ENCODE assay signal across 20 cellular contexts in the genomic region with DNA sequence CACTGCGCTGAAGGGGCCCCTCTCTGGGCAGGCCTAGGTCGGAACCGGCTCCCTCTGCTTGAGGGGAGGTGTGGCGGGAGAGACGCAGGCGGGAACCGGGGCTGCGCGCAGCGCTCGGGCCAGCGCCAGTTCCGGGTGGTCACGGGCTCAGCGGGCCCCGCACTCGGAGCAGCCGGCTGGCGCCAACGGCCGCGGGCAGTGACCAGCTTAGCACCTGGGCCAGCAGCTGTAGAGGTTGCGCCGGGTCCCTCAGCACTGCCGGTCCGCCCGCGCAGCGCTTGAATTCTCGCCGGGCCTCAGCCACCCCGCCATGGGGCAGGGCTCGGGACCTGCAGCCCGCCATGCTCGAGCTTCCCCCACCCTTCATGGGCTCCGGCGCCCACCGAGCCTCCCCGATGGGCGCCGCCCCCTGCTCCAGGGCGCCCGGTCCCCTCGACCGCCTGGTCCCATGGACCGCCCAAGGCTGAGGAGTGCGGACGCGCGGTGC.
"Had no signal": no experiment of that assay in that cellular context is flagged by ENCODE, and none has a peak within 500 bp of the region (broad histone marks: within the 10 kb centered on the region; RNA-seq: fewer than 3 reads in every experiment).

No MANE protein-coding gene starts in this region.

- H3K4me1 Mint-ChIP-seq: activated CD4-positive, alpha-beta T cell treated with anti-CD3 and anti-CD28 coated beads, Interleukin-2, amount 10 ng/mL, durations not matched to agents 24 days and 14 days; neural crest cell had no signal

- H3K4me3 Mint-ChIP-seq: activated CD4-positive, alpha-beta T cell treated with anti-CD3 and anti-CD28 coated beads, Interleukin-2, amount 10 ng/mL, durations not matched to agents 24 days and 14 days; activated CD8-positive, alpha-beta T cell treated with anti-CD3 and anti-CD28 coated beads, Interleukin-2, amount 10 ng/mL, durations not matched to agents 7 days and 5 days; effector memory CD8-positive, alpha-beta T cell; neural crest cell; T-helper 2 cell treated with Interferon-gamma antibody and Interleukin-4, amounts not matched to agents 5 μg/mL and 100 μg/mL, for 36 hours had no signal

- H3K27ac ChIP-seq: brain microvascular endothelial cell, pancreas, tibial artery had no signal

- H3K4me1 ChIP-seq: pancreas, tibial artery had no signal

- H3K27me3 ChIP-seq: brain microvascular endothelial cell, pancreas, tibial artery had no signal

- ATAC-seq: activated CD8-positive, alpha-beta T cell treated with anti-CD3 and anti-CD28 coated beads, Interleukin-2, amount 10 ng/mL, durations not matched to agents 7 days and 5 days; activated naive CD4-positive, alpha-beta T cell treated with anti-CD3 and anti-CD28 coated beads, Interleukin-2, amount 50 U/mL, for 72 hours; effector memory CD8-positive, alpha-beta T cell; left cardiac atrium; pancreas had no signal

- H3K4me3 ChIP-seq: lung, pancreas, tibial artery had no signal

- H3K27me3 Mint-ChIP-seq: activated CD4-positive, alpha-beta T cell treated with anti-CD3 and anti-CD28 coated beads, Interleukin-2, amount 10 ng/mL, durations not matched to agents 24 days and 14 days; effector memory CD8-positive, alpha-beta T cell had no signal

- H3K36me3 ChIP-seq: brain microvascular endothelial cell, pancreas, tibial artery had no signal

- DNase-seq: activated CD4-positive, alpha-beta T cell treated with anti-CD3 and anti-CD28 coated beads, Interleukin-2, amount 10 ng/mL, durations not matched to agents 24 days and 14 days; activated CD4-positive, CD25-positive, alpha-beta regulatory T cell; activated CD8-positive, alpha-beta memory T cell treated with anti-CD3 and anti-CD28 coated beads, Interleukin-2, amount 50 U/mL, for 4 hours; activated CD8-positive, alpha-beta T cell treated with anti-CD3 and anti-CD28 coated beads, Interleukin-2, amount 10 ng/mL, durations not matched to agents 7 days and 5 days; activated gamma-delta T cell; activated T-cell treated with anti-CD3 and anti-CD28 coated beads, Interleukin-2, amount 50 U/mL, for 48 hours; brain microvascular endothelial cell; dermis blood vessel endothelial cell; effector memory CD8-positive, alpha-beta T cell; foreskin melanocyte; head of caudate nucleus; left cardiac atrium; midbrain; stimulated activated CD4-positive, alpha-beta T cell treated with anti-CD3 and anti-CD28 coated beads, Interleukin-1b, Interleukin-23, amount 100 ng/mL, for 48 hours; tibial artery had no signal

- H3K27ac Mint-ChIP-seq: activated CD4-positive, alpha-beta T cell treated with anti-CD3 and anti-CD28 coated beads, Interleukin-2, amount 10 ng/mL, durations not matched to agents 24 days and 14 days; activated CD8-positive, alpha-beta T cell treated with anti-CD3 and anti-CD28 coated beads, Interleukin-2, amount 10 ng/mL, durations not matched to agents 7 days and 5 days; activated naive CD4-positive, alpha-beta T cell treated with anti-CD3 and anti-CD28 coated beads, Interleukin-2, amount 50 U/mL, for 72 hours; effector memory CD8-positive, alpha-beta T cell; T-helper 2 cell treated with Interferon-gamma antibody and Interleukin-4, amounts not matched to agents 5 μg/mL and 100 μg/mL, for 36 hours had no signal
